ENCODE assay signal across 8 cellular contexts in the genomic region with DNA sequence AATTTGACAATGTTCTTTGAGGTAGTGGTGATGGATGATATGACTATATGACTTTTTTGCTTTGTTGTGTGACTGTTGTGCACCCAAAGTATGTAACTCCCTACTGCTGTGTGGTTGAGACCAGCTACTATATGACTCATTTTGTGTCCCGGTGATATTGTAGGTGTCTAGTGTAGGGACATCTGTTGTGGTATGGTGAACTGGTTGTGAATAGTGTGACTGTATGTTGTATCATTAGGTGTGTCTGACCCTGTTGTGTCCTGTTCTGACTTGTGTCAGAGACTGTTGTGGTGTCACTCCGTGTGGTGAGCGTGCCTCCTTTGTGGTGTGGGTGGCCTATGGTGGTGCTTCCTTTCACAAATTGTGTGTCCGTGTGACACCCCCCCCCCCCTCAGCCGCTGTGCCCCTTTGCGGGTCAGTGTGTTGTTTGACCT. TPM values are rescaled to one million over a fixed set of nuclear protein-coding genes. Genes with fewer than 3 reads are reported as not detected.
A peak's percentile ranks its signal among the peaks of the same experiment; 100 is the strongest.
DNase-seq lines count a peak whose midpoint lies in the region; ATAC-seq lines count a peak whose summit lies in the region.

No MANE protein-coding gene starts in this region.

- peak overlapping the region; percentile 50 for H3K4me3 ChIP-seq in HUES6 (ENCODE audit: low read depth, low read length)

- no peaks in the 10 kb centered on the region for H3K27me3 ChIP-seq in HUES6 (ENCODE audit: control insufficient read depth, insufficient read depth, low read length)

- H3K27ac ChIP-seq in HUES6 (ENCODE audit: low read depth, low read length), result peak overlapping the region; percentile 73; the same call in 1 of the 2 replicates

- peak overlapping the region; percentile 34 for H3K9ac ChIP-seq in HUES6 (ENCODE audit: low read length)

- peaks cover 56% of the 10 kb centered on the region for H3K4me1 Mint-ChIP-seq in activated naive CD8-positive, alpha-beta T cell treated with anti-CD3 and anti-CD28 coated beads, Interleukin-2, amount 50 U/mL, for 24 hours

- peak; percentile 47 for DNase-seq in NCI-H345 treated with DMSO at 0.1 percent for 48 hours (lab: John Stamatoyannopoulos, UW; ENCODE audit: unreplicated experiment)
- DNase-seq in NCI-H345 (lab: John Stamatoyannopoulos, UW), result no peak
- no peak for DNase-seq in activated naive CD8-positive, alpha-beta T cell treated with anti-CD3 and anti-CD28 coated beads, Interleukin-2, amount 50 U/mL, for 24 hours
- DNase-seq in left lobe of liver (ENCODE audit: low spot score), result no peak
- peak; percentile 40 for DNase-seq in superior temporal gyrus (ENCODE audit: extremely low spot score)
- no peak for DNase-seq in DMS79 treated with DMSO at 0.1 percent for 48 hours (lab: John Stamatoyannopoulos, UW)

- peaks cover 11% of the 10 kb centered on the region for H3K36me3 Mint-ChIP-seq in activated naive CD8-positive, alpha-beta T cell treated with anti-CD3 and anti-CD28 coated beads, Interleukin-2, amount 50 U/mL, for 24 hours (ENCODE audit: low read depth)

- no peaks in the 10 kb centered on the region for H3K9me3 Mint-ChIP-seq in activated naive CD8-positive, alpha-beta T cell treated with anti-CD3 and anti-CD28 coated beads, Interleukin-2, amount 50 U/mL, for 24 hours

- ATAC-seq in activated naive CD8-positive, alpha-beta T cell treated with anti-CD3 and anti-CD28 coated beads, Interleukin-2, amount 50 U/mL, for 24 hours, result peak; percentile 78
- ATAC-seq in left lobe of liver, result peak; percentile 28
- no peak for ATAC-seq in GM18511 (IDR thresholded peaks at IDR 0.05; ENCODE audit: unreplicated experiment)

- peaks cover 64% of the 10 kb centered on the region for H3K4me1 ChIP-seq in HUES6 (ENCODE audit: control insufficient read depth, insufficient read depth, low read length)

- H3K36me3 ChIP-seq in HUES6 (ENCODE audit: control insufficient read depth, insufficient read depth, low read length), result 0 out of 2 replicates have a peak, but pooled peaks cover 3% of the 10 kb centered on the region

- H3K27ac Mint-ChIP-seq in activated naive CD8-positive, alpha-beta T cell treated with anti-CD3 and anti-CD28 coated beads, Interleukin-2, amount 50 U/mL, for 24 hours, result peak overlapping the region; percentile 88

- H3K27me3 Mint-ChIP-seq in activated naive CD8-positive, alpha-beta T cell treated with anti-CD3 and anti-CD28 coated beads, Interleukin-2, amount 50 U/mL, for 24 hours, result no peaks in the 10 kb centered on the region

- H3K9me3 ChIP-seq in HUES6 (ENCODE audit: control insufficient read depth, insufficient read depth, low read depth, low read length), result no peaks in the 10 kb centered on the region

- H3K4me3 Mint-ChIP-seq in activated naive CD8-positive, alpha-beta T cell treated with anti-CD3 and anti-CD28 coated beads, Interleukin-2, amount 50 U/mL, for 24 hours, result peak overlapping the region; percentile 62

RNA-seq across cellular contexts. Expression of a gene that starts 11.2 kb away (rescaled TPM):
- total RNA-seq in left lobe of liver, result 64.0 TPM

Comparison
In these comparisons a context has a peak if more than half of its experiments do, and no peak if none do; other contexts are left out.
1. DNase-seq: peak in NCI-H345 treated with DMSO at 0.1 percent for 48 hours (single experiment) and superior temporal gyrus (single experiment); none in NCI-H345 (single experiment), activated naive CD8-positive, alpha-beta T cell treated with anti-CD3 and anti-CD28 coated beads, Interleukin-2, amount 50 U/mL, for 24 hours (single experiment), left lobe of liver (single experiment) and DMS79 treated with DMSO at 0.1 percent for 48 hours (single experiment).